Comparison of ENCODE assay signal across 8 cellular contexts in the genomic region with DNA sequence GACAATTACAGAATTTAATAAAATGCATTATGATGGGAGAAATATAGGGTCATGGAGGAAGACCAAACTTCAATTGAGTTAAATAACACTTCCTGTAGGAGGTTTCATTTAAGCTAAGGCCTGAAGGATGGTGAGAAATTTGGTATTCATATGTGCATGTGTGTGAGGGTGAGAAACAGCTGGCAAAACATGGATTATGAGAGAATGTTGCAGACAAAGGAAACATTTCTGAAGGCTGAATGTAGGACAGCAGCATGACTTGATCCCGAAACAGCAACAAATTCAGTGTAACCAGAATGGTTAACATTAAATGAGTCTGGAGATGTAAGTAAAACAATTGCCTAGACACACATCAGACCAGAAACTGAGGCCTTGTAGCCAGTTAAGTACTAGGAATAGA.
"Had no signal": no experiment of that assay in that cellular context is flagged by ENCODE, and none has a peak within 500 bp of the region (broad histone marks: within the 10 kb centered on the region; RNA-seq: fewer than 3 reads in every experiment).

No MANE protein-coding gene starts in this region.

- ATAC-seq: K562 had no signal

- H3K4me3 ChIP-seq: K562 had no signal

- DNase-seq: GOT3, H9, HCEC 1CT, IMR-90, KG1 had no signal

- FAIRE-seq: H54, HTR-8/SVneo, K562 had no signal
